8 cellular contexts compared by ENCODE assay signal in genomic region chr15:69462493-69463181, GRCh38. TPM values are rescaled to one million over a fixed set of nuclear protein-coding genes. Genes with fewer than 3 reads are reported as not detected.
DNase-seq lines count a peak whose midpoint lies in the region; ATAC-seq, FAIRE-seq and TF ChIP-seq lines count a peak whose summit lies in the region.

No MANE protein-coding gene starts in this region.

- ATAC-seq in GM18519 (IDR thresholded peaks at IDR 0.05; ENCODE audit: low FRiP score, unreplicated experiment) (peak; percentile 89), HG03045 (IDR thresholded peaks at IDR 0.05; ENCODE audit: unreplicated experiment) (peak; percentile 90), sciatic nerve (peak; percentile 97)

- intact Hi-C loops in sciatic nerve (cut with DNase I), result no loop called here

- peaks cover 0 to 11% (median 0%) of the 10 kb centered on the region in 5 experiments for H3K9me3 Mint-ChIP-seq in brain

- TF ChIP-seq CTCF in brain (conservative IDR thresholded peaks at IDR 0.05), result peak; percentile 70 to 84

- H3K27me3 Mint-ChIP-seq in brain, result no peaks in the 10 kb centered on the region

- DNase-seq in A172 (ENCODE audit: low spot score) (peak; percentile 96), NCI-H2107 (lab: John Stamatoyannopoulos, UW) (peak; percentile 78), iPS DF 4.7 (ENCODE audit: extremely low read depth, low spot score) (peak; percentile 95), sciatic nerve (ENCODE audit: low spot score) (peak; percentile 98)

- H3K4me1 Mint-ChIP-seq in brain, result peaks cover 20% of the 10 kb centered on the region

- peak; percentile 19 for FAIRE-seq in TTC549 (lab: Jason Lieb, UNC)

- peaks cover 4% of the 10 kb centered on the region for H3K36me3 Mint-ChIP-seq in brain

- peak overlapping the region; percentile 84 to 89 (median 87) for H3K4me3 Mint-ChIP-seq in brain

- H3K27ac Mint-ChIP-seq in brain, result peak overlapping the region; percentile 88 to 98 (median 93)

RNA-seq across cellular contexts. Expression of gene RPLP1, which starts 10.0 kb away (rescaled TPM):
- 186 and 499 TPM in 2 replicates for total RNA-seq in A172 (2014; rRNA removed; shearing (Covaris generic))
- polyA plus RNA-seq in brain (ENCODE audit: insufficient read depth, low read depth, low replicate concordance), result 2,442 TPM
- total RNA-seq in sciatic nerve, result 1,014 TPM

RNA-seq across cellular contexts. Expression of gene KIF23, which starts 48.5 kb away (rescaled TPM):
- total RNA-seq in A172 (2014; rRNA removed; shearing (Covaris generic)), result 103 and 135 TPM in 2 replicates
- 10.9 TPM for polyA plus RNA-seq in brain (ENCODE audit: insufficient read depth, low read depth, low replicate concordance)
- total RNA-seq in sciatic nerve, result 11.8 TPM

Comparison
In these comparisons a context has a peak if more than half of its experiments do, and no peak if none do; other contexts are left out.
1. Peak in every context shown above with its lines: DNase-seq and ATAC-seq.